Comparison of ENCODE assay signal across 20 cellular contexts in genomic region chr9:129681924-129682323, GRCh38. TPM values are rescaled to one million over a fixed set of nuclear protein-coding genes. Genes with fewer than 3 reads are reported as not detected.
A peak's percentile ranks its signal among the peaks of the same experiment; 100 is the strongest.
DNase-seq lines count a peak whose midpoint lies in the region; ATAC-seq, FAIRE-seq and TF ChIP-seq lines count a peak whose summit lies in the region.
"Had no signal": no experiment of that assay in that cellular context is flagged by ENCODE, and none has a peak within 500 bp of the region (broad histone marks: within the 10 kb centered on the region; RNA-seq: fewer than 3 reads in every experiment).

No MANE protein-coding gene starts in this region.

- H3K9me3 Mint-ChIP-seq in neural progenitor cell (no peaks in the 10 kb centered on the region), type B pancreatic cell (no peaks in the 10 kb centered on the region)
- H3K9me3 Mint-ChIP-seq in CD8-positive, alpha-beta memory T cell = no peaks in the 10 kb centered on the region
- H3K9me3 Mint-ChIP-seq: CD14-positive monocyte; CD4-positive, alpha-beta memory T cell; HFFc6 had no signal

- H3K27me3 Mint-ChIP-seq in neural progenitor cell (ENCODE audit: insufficient read depth, low read depth) (peaks cover 10% of the 10 kb centered on the region), type B pancreatic cell (peaks cover 17% of the 10 kb centered on the region)
- peaks cover 11 to 37% of the 10 kb centered on the region in 2 donors for H3K27me3 Mint-ChIP-seq in CD8-positive, alpha-beta memory T cell

- H3K4me3 ChIP-seq in heart right ventricle = no peak overlapping the region
- H3K4me3 ChIP-seq in K562 = no peak overlapping the region
- H3K4me3 ChIP-seq in neural progenitor cell = no peak overlapping the region
- H3K4me3 ChIP-seq in CD8-positive, alpha-beta memory T cell (ENCODE audit: low read length) = no peak overlapping the region
- H3K4me3 ChIP-seq in thyroid gland (replicated peaks in 1 of 3) = no peak overlapping the region
- H3K4me3 ChIP-seq: BLaER1 had no signal

- peaks cover 0 to 37% (median 13%) of the 10 kb centered on the region in 7 donors for H3K27me3 ChIP-seq in heart right ventricle
- H3K27me3 ChIP-seq in K562 (ENCODE audit: control insufficient read depth in 2 of 2, insufficient read depth in 2 of 2, low read length in 2 of 2) = peaks cover 25 to 47% of the 10 kb centered on the region in 2 experiments
- no peaks in the 10 kb centered on the region for H3K27me3 ChIP-seq in neural progenitor cell
- no peaks in the 10 kb centered on the region for H3K27me3 ChIP-seq in CD8-positive, alpha-beta memory T cell (ENCODE audit: insufficient read depth, low read length, poor library complexity, severe bottlenecking)
- no peaks in the 10 kb centered on the region for H3K27me3 ChIP-seq in thyroid gland

- TF ChIP-seq CTCF in heart right ventricle (IDR thresholded peaks at IDR 0.05) (no peak), K562 (IDR thresholded peaks at IDR 0.05 in 2 of 3, conservative IDR thresholded peaks at IDR 0.05 in 1 of 3; ENCODE audit: insufficient read depth in 2 of 3, low read depth in 1 of 3, low read length in 3 of 3) (no peak), neural progenitor cell (IDR thresholded peaks at IDR 0.05) (no peak), type B pancreatic cell (conservative IDR thresholded peaks at IDR 0.05) (no peak), thyroid gland (IDR thresholded peaks at IDR 0.05) (no peak)

- intact Hi-C loops in Right ventricle myocardium inferior (cut with DNase I) = no loop called here
- intact Hi-C loops in heart right ventricle (cut with DNase I) = no loop called here
- intact Hi-C loops in K562 (cut with micrococcal nuclease) = loop anchor here (5.0 kb wide), 1 partner anchor 1010 kb away; no protein-coding TSS in a partner anchor
- intact Hi-C loops in thyroid gland (cut with DNase I) = no loop called here

- H3K9me3 ChIP-seq in heart right ventricle (no peaks in the 10 kb centered on the region), K562 (replicated peaks; ENCODE audit: control insufficient read depth, insufficient read depth, low read depth, low read length) (no peaks in the 10 kb centered on the region), neural progenitor cell (ENCODE audit: low read depth) (no peaks in the 10 kb centered on the region), thyroid gland (no peaks in the 10 kb centered on the region)
- H3K9me3 ChIP-seq in CD8-positive, alpha-beta memory T cell (ENCODE audit: low read length) = no peaks in the 10 kb centered on the region
- H3K9me3 ChIP-seq: BLaER1 had no signal

- no TSS peak for BruUV-seq in K562 (replicated peaks; lab: Mats Ljungman, UMichigan)

- ATAC-seq in Right ventricle myocardium inferior (no peak), heart right ventricle (no peak), K562 (no peak)

- CTCF ChIA-PET in K562 (lab: Yijun Ruan, JAX; ENCODE audit: low intra/inter-chr PET ratio) = no interaction called here
- CTCF ChIA-PET in CD8-positive, alpha-beta memory T cell (lab: Charles Lee) = no interaction called here

- DNase-seq in Right ventricle myocardium inferior (ENCODE audit: missing footprints) = peak; percentile 16
- DNase-seq in heart right ventricle = no peak
- DNase-seq in K562 (ENCODE audit: extremely low read depth in 1 of 4, low spot score in 3 of 4) = no peak
- DNase-seq in neural progenitor cell (ENCODE audit: low spot score) = no peak
- DNase-seq in type B pancreatic cell (ENCODE audit: extremely low spot score, unreplicated experiment) = no peak
- DNase-seq in foreskin melanocyte = no peak
- DNase-seq in CD8-positive, alpha-beta memory T cell = no peak
- no peak for DNase-seq in thyroid gland
- DNase-seq: 8988T; Calu3; CD4-positive, alpha-beta memory T cell; DMS79 treated with DMSO at 0.1 percent for 48 hours; GF-D8; GOT3; HCEC 1CT; HFFc6 had no signal

- H3K4me3 Mint-ChIP-seq in neural progenitor cell (no peak overlapping the region), type B pancreatic cell (no peak overlapping the region)
- no peak overlapping the region for H3K4me3 Mint-ChIP-seq in CD8-positive, alpha-beta memory T cell
- H3K4me3 Mint-ChIP-seq: CD14-positive monocyte; CD4-positive, alpha-beta memory T cell; HFFc6 had no signal

- no peak for FAIRE-seq in K562 (lab: Jason Lieb, UNC)

- H3K4me1 Mint-ChIP-seq in neural progenitor cell (peaks cover 16% of the 10 kb centered on the region), type B pancreatic cell (ENCODE audit: unreplicated experiment) (peaks cover 25% of the 10 kb centered on the region)
- H3K4me1 Mint-ChIP-seq in CD8-positive, alpha-beta memory T cell = no peaks in the 10 kb centered on the region
- H3K4me1 Mint-ChIP-seq: CD14-positive monocyte; CD4-positive, alpha-beta memory T cell had no signal

- H3F3A ChIP-seq in neural progenitor cell (ENCODE audit: low read depth) = peaks cover 2% of the 10 kb centered on the region

- no peaks in the 10 kb centered on the region for H3K79me2 ChIP-seq in K562 (ENCODE audit: control insufficient read depth, insufficient read depth, low read length)
- no peaks in the 10 kb centered on the region for H3K79me2 ChIP-seq in neural progenitor cell (ENCODE audit: low read depth)

- peaks cover 4% of the 10 kb centered on the region for H3K9me1 ChIP-seq in K562 (ENCODE audit: control insufficient read depth, insufficient read depth, low read length)

- H3K36me3 Mint-ChIP-seq in neural progenitor cell = no peaks in the 10 kb centered on the region
- no peaks in the 10 kb centered on the region for H3K36me3 Mint-ChIP-seq in type B pancreatic cell
- H3K36me3 Mint-ChIP-seq in CD8-positive, alpha-beta memory T cell = no peaks in the 10 kb centered on the region
- H3K36me3 Mint-ChIP-seq: CD14-positive monocyte; CD4-positive, alpha-beta memory T cell had no signal

- no peaks in the 10 kb centered on the region for H3K36me3 ChIP-seq in heart right ventricle
- no peaks in the 10 kb centered on the region for H3K36me3 ChIP-seq in K562 (ENCODE audit: control insufficient read depth, insufficient read depth, low read length)
- no peaks in the 10 kb centered on the region for H3K36me3 ChIP-seq in neural progenitor cell
- H3K36me3 ChIP-seq in CD8-positive, alpha-beta memory T cell (ENCODE audit: insufficient read depth, low read length) = no peaks in the 10 kb centered on the region
- H3K36me3 ChIP-seq in thyroid gland = no peaks in the 10 kb centered on the region
- H3K36me3 ChIP-seq: BLaER1 had no signal

- no peak for TF ChIP-seq EP300 in K562 (IDR thresholded peaks at IDR 0.05; ENCODE audit: low read length)

- peak overlapping the region in 1 of 2 experiments; percentile 61; a peak in 2 of 4 replicates for H3K9ac ChIP-seq in K562 (ENCODE audit: insufficient read depth in 1 of 2, low read depth in 2 of 2, low read length in 2 of 2)
- H3K9ac ChIP-seq in neural progenitor cell = no peak overlapping the region
- H3K9ac ChIP-seq: BLaER1 had no signal

- H3K4me1 ChIP-seq in heart right ventricle (peaks cover 0 to 3% (median 0%) of the 10 kb centered on the region in 9 donors), K562 (replicated peaks in 1 of 2; ENCODE audit: control insufficient read depth in 2 of 2, insufficient read depth in 2 of 2, low read length in 2 of 2) (peaks cover 0 to 42% of the 10 kb centered on the region in 2 experiments; a peak in 3 of 5 replicates), neural progenitor cell (peaks cover 6% of the 10 kb centered on the region), thyroid gland (no peaks in the 10 kb centered on the region)
- no peaks in the 10 kb centered on the region for H3K4me1 ChIP-seq in CD8-positive, alpha-beta memory T cell (ENCODE audit: insufficient read depth, low read length)
- H3K4me1 ChIP-seq: BLaER1 had no signal

- TF ChIP-seq POLR2A in K562 (conservative IDR thresholded peaks at IDR 0.05) (no peak), thyroid gland (IDR thresholded peaks at IDR 0.05) (no peak)

- H3K27ac Mint-ChIP-seq in neural progenitor cell (peak overlapping the region; percentile 60), type B pancreatic cell (peak overlapping the region; percentile 21)
- no peak overlapping the region for H3K27ac Mint-ChIP-seq in CD8-positive, alpha-beta memory T cell
- H3K27ac Mint-ChIP-seq: CD14-positive monocyte; CD4-positive, alpha-beta memory T cell; HFFc6 had no signal

- TF ChIP-seq RAD21 in K562 (CRISPR knock-in tag; conservative IDR thresholded peaks at IDR 0.05 in 1 of 2, IDR thresholded peaks at IDR 0.05 in 1 of 2) = no peak

- H4K20me1 ChIP-seq in K562 (replicated peaks; ENCODE audit: control insufficient read depth, insufficient read depth, low read length) (peaks cover 19% of the 10 kb centered on the region; the same call in 1 of the 2 replicates), neural progenitor cell (ENCODE audit: low read depth) (no peaks in the 10 kb centered on the region)
- H4K20me1 ChIP-seq: BLaER1 had no signal

- in situ Hi-C loops in K562 (cut with MboI) = loop anchor here (5.0 kb wide), 1 partner anchor 1525 kb away; no protein-coding TSS in a partner anchor

- no peak overlapping the region for H3K27ac ChIP-seq in heart right ventricle
- H3K27ac ChIP-seq in K562 (ENCODE audit: extremely low read depth, low read depth, low read length) = no peak overlapping the region
- no peak overlapping the region for H3K27ac ChIP-seq in neural progenitor cell
- H3K27ac ChIP-seq in CD8-positive, alpha-beta memory T cell (ENCODE audit: low read depth, low read length) = no peak overlapping the region
- H3K27ac ChIP-seq in thyroid gland = no peak overlapping the region
- H3K27ac ChIP-seq: BLaER1, HL-60 had no signal

- POLR2A ChIA-PET in K562 (lab: Yijun Ruan, JAX) = interaction anchor here (0.9 to 2.0 kb wide), 2 partner anchors 8 kb away, joined by 3 to 7 read pairs; no protein-coding TSS in a partner anchor
- POLR2A ChIA-PET in CD8-positive, alpha-beta memory T cell (lab: Charles Lee) = no interaction called here

- H2AFZ ChIP-seq in K562 (ENCODE audit: low read depth, low read length) (0 out of 2 replicates have a peak overlapping the region, but pooled peaks have one; percentile 63), neural progenitor cell (replicated peaks) (no peak overlapping the region)

- H3K4me2 ChIP-seq in K562 (ENCODE audit: insufficient read depth, low read length) (peak overlapping the region; percentile 1; the same call in 1 of the 2 replicates), neural progenitor cell (no peak overlapping the region)
- H3K4me2 ChIP-seq: BLaER1 had no signal

- WGBS in heart right ventricle, 2 donors = 65 to 76% methylated on average over 11 of the region's 11 CpGs
- 9% methylated on average over 11 of the region's 11 CpGs for WGBS in K562 (ENCODE audit: insufficient coverage, low coverage, missing lambda C conversion rate)
- 76 to 92% methylated on average over 4 to 11 of the region's 11 CpGs for WGBS in thyroid gland, 2 donors

RNA-seq across cellular contexts. Expression of gene PRRX2, which starts 16.5 kb away (rescaled TPM):
- total RNA-seq in Right ventricle myocardium inferior (0.54 TPM), heart right ventricle (1 to 10 TPM in 2 of 10 donors, under 1 TPM in 8; 0.21 to 1.2 (median 0.45) TPM), K562 (2014; rRNA removed) (not detected in 2 replicates), K562 (2014; rRNA removed; fragmentation: Illumina TruSeq; extraction: Trizol) (not detected in 2 replicates), K562 (2015; rRNA removed; fragmentation: Illumina TruSeq; extraction: Trizol) (not detected in 2 replicates), K562 (2021) (not detected in 2 replicates), neural progenitor cell (ENCODE audit: low replicate concordance) (1.5 and 5.2 TPM in 2 replicates), type B pancreatic cell (ENCODE audit: low replicate concordance) (0.50 and 20.8 TPM in 2 replicates), thyroid gland (10 to 100 TPM in 2 of 4 donors, 1 to 10 TPM in 2; 2.9 to 10.6 (median 8.1) TPM)
- polyA plus RNA-seq in heart right ventricle (1 to 10 TPM in 1 of 2 donors, under 1 TPM in 1; 0.29 to 3.0 TPM), K562 (2011; rRNA removed) (not detected in 2 replicates), K562 (2014; fragmentation: Illumina TruSeq; extraction: Trizol) (not detected in 2 replicates), K562 (2014; fragmentation: Nextera tagmentation; extraction: Ambion mirVana) (not detected), K562 (2014; rRNA removed) (0.21 TPM in 1 of 2 replicates, not detected in the other)
- not detected in 2 replicates for total RNA-seq in K562 (2011; cell fraction: chromatin; rRNA removed; ENCODE audit: low replicate concordance)
- not detected in 2 replicates for total RNA-seq in K562 (2011; cell fraction: nucleolus; rRNA removed)
- not detected in 2 replicates for total RNA-seq in K562 (2011; cell fraction: nucleoplasm; rRNA removed)
- polyA plus RNA-seq in K562 (2011; cell fraction: cytosol; rRNA removed) = 0.18 TPM in 1 of 2 replicates, not detected in the other
- 0.13 TPM in 1 of 2 replicates, not detected in the other for polyA plus RNA-seq in K562 (2011; cell fraction: nucleus; rRNA removed)
- not detected in 2 replicates for polyA plus RNA-seq in K562 (2012)
- not detected in 2 replicates for polyA minus RNA-seq in K562 (2011; rRNA and poly(A)+ RNA removed)
- not detected in 2 replicates for polyA minus RNA-seq in K562 (2011; cell fraction: cytosol; rRNA and poly(A)+ RNA removed)
- not detected in 2 replicates for polyA minus RNA-seq in K562 (2011; cell fraction: nucleus; rRNA and poly(A)+ RNA removed)
- total RNA-seq in CD8-positive, alpha-beta memory T cell = under 1 TPM; 0.35 to 0.66 TPM
- not detected for polyA plus RNA-seq in CD8-positive, alpha-beta memory T cell
- total RNA-seq: Calu3; CD4-positive, alpha-beta memory T cell; HT1080 had no signal
- polyA plus RNA-seq: CD14-positive monocyte; CD4-positive, alpha-beta memory T cell had no signal

RNA-seq across cellular contexts. Expression of gene ASB6, which starts 40.0 kb away (rescaled TPM):
- 9.3 TPM for total RNA-seq in Right ventricle myocardium inferior
- total RNA-seq in heart right ventricle = 10 to 100 TPM in 2 of 10 donors, 1 to 10 TPM in 8; 6.2 to 11.8 (median 9.0) TPM
- 10 to 100 TPM in 1 of 2 donors, 1 to 10 TPM in 1; 9.2 to 11.2 TPM for polyA plus RNA-seq in heart right ventricle
- 8.0 and 24.6 TPM in 2 replicates for total RNA-seq in K562 (2011; cell fraction: chromatin; rRNA removed; ENCODE audit: low replicate concordance)
- total RNA-seq in K562 (2011; cell fraction: nucleolus; rRNA removed) = 20.2 and 20.4 TPM in 2 replicates
- 10.2 and 12.6 TPM in 2 replicates for total RNA-seq in K562 (2011; cell fraction: nucleoplasm; rRNA removed)
- 12.4 and 15.8 TPM in 2 replicates for total RNA-seq in K562 (2014; rRNA removed)
- 4.1 and 4.9 TPM in 2 replicates for total RNA-seq in K562 (2014; rRNA removed; fragmentation: Illumina TruSeq; extraction: Trizol)
- 8.6 TPM in 2 replicates for total RNA-seq in K562 (2015; rRNA removed; fragmentation: Illumina TruSeq; extraction: Trizol)
- total RNA-seq in K562 (2021) = 17.1 and 17.3 TPM in 2 replicates
- 11.3 and 13.1 TPM in 2 replicates for polyA plus RNA-seq in K562 (2011; rRNA removed)
- 10.5 and 18.2 TPM in 2 replicates for polyA plus RNA-seq in K562 (2011; cell fraction: cytosol; rRNA removed)
- polyA plus RNA-seq in K562 (2011; cell fraction: nucleus; rRNA removed) = 26.0 and 42.0 TPM in 2 replicates
- 11.4 and 12.4 TPM in 2 replicates for polyA plus RNA-seq in K562 (2012)
- polyA plus RNA-seq in K562 (2014; fragmentation: Illumina TruSeq; extraction: Trizol) = 12.8 and 13.1 TPM in 2 replicates
- polyA plus RNA-seq in K562 (2014; fragmentation: Nextera tagmentation; extraction: Ambion mirVana) = 1 to 10 TPM in 1 of 2 experiments, under 1 TPM in 1; 0.92 to 1.1 TPM
- 17.8 and 19.5 TPM in 2 replicates for polyA plus RNA-seq in K562 (2014; rRNA removed)
- polyA minus RNA-seq in K562 (2011; rRNA and poly(A)+ RNA removed) = 3.6 and 4.9 TPM in 2 replicates
- polyA minus RNA-seq in K562 (2011; cell fraction: cytosol; rRNA and poly(A)+ RNA removed) = 5.0 and 6.1 TPM in 2 replicates
- polyA minus RNA-seq in K562 (2011; cell fraction: nucleus; rRNA and poly(A)+ RNA removed) = 7.3 and 9.0 TPM in 2 replicates
- total RNA-seq in neural progenitor cell (ENCODE audit: low replicate concordance) = 9.2 and 21.1 TPM in 2 replicates
- 20.7 and 22.4 TPM in 2 replicates for total RNA-seq in type B pancreatic cell (ENCODE audit: low replicate concordance)
- total RNA-seq in CD8-positive, alpha-beta memory T cell = 10 to 100 TPM; 28.0 to 28.3 TPM
- polyA plus RNA-seq in CD8-positive, alpha-beta memory T cell = 31.0 TPM
- 10 to 100 TPM; 21.7 to 29.2 (median 24.0) TPM for total RNA-seq in thyroid gland

RNA-seq across cellular contexts. Expression of gene NTMT1, which starts 56.0 kb away (rescaled TPM):
- total RNA-seq in Right ventricle myocardium inferior (72.1 TPM), heart right ventricle (10 to 100 TPM; 54.0 to 84.2 (median 61.9) TPM), K562 (2014; rRNA removed) (116 and 120 TPM in 2 replicates), K562 (2014; rRNA removed; fragmentation: Illumina TruSeq; extraction: Trizol) (49.6 and 59.2 TPM in 2 replicates), K562 (2015; rRNA removed; fragmentation: Illumina TruSeq; extraction: Trizol) (74.3 and 78.1 TPM in 2 replicates), K562 (2021) (108 and 110 TPM in 2 replicates), neural progenitor cell (ENCODE audit: low replicate concordance) (22.2 and 29.8 TPM in 2 replicates), type B pancreatic cell (ENCODE audit: low replicate concordance) (31.4 and 33.5 TPM in 2 replicates), thyroid gland (10 to 100 TPM; 19.6 to 28.4 (median 22.6) TPM)
- polyA plus RNA-seq in heart right ventricle (100 to 1,000 TPM in 1 of 2 donors, 10 to 100 TPM in 1; 60.9 to 123 TPM), K562 (2011; rRNA removed) (74.7 and 79.2 TPM in 2 replicates), K562 (2014; fragmentation: Illumina TruSeq; extraction: Trizol) (80.6 and 113 TPM in 2 replicates), K562 (2014; fragmentation: Nextera tagmentation; extraction: Ambion mirVana) (10 to 100 TPM; 42.1 to 67.0 TPM), K562 (2014; rRNA removed) (111 and 121 TPM in 2 replicates)
- total RNA-seq in K562 (2011; cell fraction: chromatin; rRNA removed; ENCODE audit: low replicate concordance) = 28.6 and 94.1 TPM in 2 replicates
- total RNA-seq in K562 (2011; cell fraction: nucleolus; rRNA removed) = 70.3 and 71.4 TPM in 2 replicates
- total RNA-seq in K562 (2011; cell fraction: nucleoplasm; rRNA removed) = 51.0 and 57.9 TPM in 2 replicates
- 89.1 and 124 TPM in 2 replicates for polyA plus RNA-seq in K562 (2011; cell fraction: cytosol; rRNA removed)
- 42.9 and 47.3 TPM in 2 replicates for polyA plus RNA-seq in K562 (2011; cell fraction: nucleus; rRNA removed)
- polyA plus RNA-seq in K562 (2012) = 42.1 and 72.6 TPM in 2 replicates
- polyA minus RNA-seq in K562 (2011; rRNA and poly(A)+ RNA removed) = 34.5 and 60.2 TPM in 2 replicates
- 23.4 and 42.2 TPM in 2 replicates for polyA minus RNA-seq in K562 (2011; cell fraction: cytosol; rRNA and poly(A)+ RNA removed)
- polyA minus RNA-seq in K562 (2011; cell fraction: nucleus; rRNA and poly(A)+ RNA removed) = 14.7 and 15.7 TPM in 2 replicates
- 10 to 100 TPM; 65.5 to 68.9 TPM for total RNA-seq in CD8-positive, alpha-beta memory T cell
- polyA plus RNA-seq in CD8-positive, alpha-beta memory T cell = 48.6 TPM

Comparison
In these comparisons a context has a peak if more than half of its experiments do, and no peak if none do; other contexts are left out.
1. H3K27ac Mint-ChIP-seq: peak in neural progenitor cell (single experiment) and type B pancreatic cell (single experiment); none in CD8-positive, alpha-beta memory T cell (0 of 8).